In the genomic region with DNA sequence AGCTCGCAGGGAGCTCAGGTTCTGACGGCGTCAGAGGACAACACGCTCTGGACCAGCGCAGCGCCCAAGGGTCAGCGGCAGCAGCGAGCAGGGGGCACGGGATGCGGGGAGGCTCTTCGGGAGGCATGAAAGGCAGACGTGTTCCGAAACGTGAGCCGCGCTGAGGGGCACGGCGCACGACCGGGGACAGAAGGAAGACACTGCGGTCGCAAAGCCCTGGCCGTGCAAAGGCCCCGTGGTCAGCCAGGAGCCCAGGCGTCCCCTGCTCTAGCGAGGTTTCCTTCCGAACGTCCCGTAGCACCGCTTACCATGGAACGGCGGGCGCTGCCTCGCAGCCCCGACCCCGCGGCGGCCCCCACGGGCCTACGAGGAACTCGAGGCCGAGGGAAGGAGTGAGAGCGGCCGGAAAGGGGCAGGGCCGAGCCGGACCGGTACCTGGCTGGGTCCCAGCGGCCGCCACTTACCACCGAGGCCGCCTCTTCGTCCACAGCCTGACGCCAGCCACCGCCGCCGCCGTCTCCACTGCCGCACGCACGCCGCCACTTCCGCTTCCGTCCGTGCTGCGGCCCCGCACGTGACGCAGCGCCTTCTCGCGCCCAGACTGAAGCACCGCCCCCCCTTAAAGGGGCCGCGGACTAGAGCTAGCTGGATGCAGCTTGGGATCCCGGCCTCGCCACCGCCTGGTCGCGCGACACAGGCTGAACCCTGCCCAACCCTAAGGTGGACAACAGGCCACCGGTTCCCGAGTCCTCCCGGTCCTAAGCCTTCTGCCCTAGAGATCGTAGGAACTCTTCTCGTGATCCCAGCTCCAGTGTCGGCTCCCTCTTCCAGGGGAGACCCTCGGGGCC, we compare ENCODE assay signal across 1 cellular context.
TF ChIP-seq lines count a peak whose summit lies in the region.

No MANE protein-coding gene starts in this region.

TF ChIP-seq in GM23338, 12 proteins besides CTCF, POLR2A, EP300 and RAD21 (continued from another document):
- TF ChIP-seq ETS1 (IDR thresholded peaks at IDR 0.05) (peak; percentile 80), CREB1 (CRISPR knock-in tag; IDR thresholded peaks at IDR 0.05; ENCODE audit: low read depth) (peak; percentile 80)
TF ChIP-seq in GM23338: peak in this region for 3.
